Comparison of ENCODE assay signal across 31 cellular contexts in genomic region chr12:24993756-24994155, GRCh38. TPM values are rescaled to one million over a fixed set of nuclear protein-coding genes. Genes with fewer than 3 reads are reported as not detected.
DNase-seq lines count a peak whose midpoint lies in the region; ATAC-seq and TF ChIP-seq lines count a peak whose summit lies in the region.
"Had no signal": no experiment of that assay in that cellular context is flagged by ENCODE, and none has a peak within 500 bp of the region (broad histone marks: within the 10 kb centered on the region; RNA-seq: fewer than 3 reads in every experiment).

No MANE protein-coding gene starts in this region.

- TF ChIP-seq POLR2A in IMR-90 (IDR thresholded peaks at IDR 0.05; ENCODE audit: low read depth, low read length) = no peak

- DNase-seq in DND-41 (no peak), IMR-90 (no peak), islet precursor cell (peak; percentile 60), cardiac septum (ENCODE audit: low spot score) (no peak), T1000 (lab: John Stamatoyannopoulos, UW) (no peak), NCI-H2029 (lab: John Stamatoyannopoulos, UW) (no peak), glomerular visceral epithelial cell (ENCODE audit: extremely low spot score) (no peak)
- DNase-seq: activated CD4-positive, alpha-beta T cell treated with anti-CD3 and anti-CD28 coated beads for 36 hours; activated CD8-positive, alpha-beta memory T cell treated with anti-CD3 and anti-CD28 coated beads for 24 hours; activated effector memory CD4-positive, alpha-beta T cell treated with Interleukin-2 at 50 U/mL for 16 hours; aorta; Calu3; dermis blood vessel endothelial cell; esophagus squamous epithelium; foreskin melanocyte; GM23248; immature natural killer cell; mesenchymal stem cell; NCI-H1092 treated with DMSO at 0.1 percent for 48 hours; NCI-H2081; NCI-H446 treated with DMSO at 0.1 percent for 48 hours; RPMI8226; sigmoid colon; stimulated activated CD4-positive, alpha-beta T cell treated with anti-CD3 and anti-CD28 coated beads, Interleukin-4, amount 100 ng/mL, for 4 hours; stimulated activated naive CD4-positive, alpha-beta T cell treated with Interleukin-2 at 50 U/mL for 16 hours; T-helper 17 cell had no signal

- no peak overlapping the region for H4K5ac ChIP-seq in IMR-90 (ENCODE audit: low read depth, low read length)

- in situ Hi-C loops in IMR-90 (cut with MboI; ENCODE audit: low sequenced_read_pairs) = loop anchor here (5.0 to 25.0 kb wide), 3 partner anchors 139 to 1044 kb away; no protein-coding TSS in a partner anchor

- POLR2A ChIA-PET in IMR-90 (lab: Charles Lee; ENCODE audit: unreplicated experiment) = no interaction called here

- H3K9ac ChIP-seq in DND-41 (ENCODE audit: low read depth, low read length) (no peak overlapping the region), IMR-90 (ENCODE audit: low read depth, low read length) (no peak overlapping the region), SU-DHL-6 (ENCODE audit: low read length) (peak overlapping the region; percentile 58)
- H3K9ac ChIP-seq: GM23248 had no signal

- H3K27me3 ChIP-seq in DND-41 (ENCODE audit: insufficient read depth, low read length, poor library complexity) (no peaks in the 10 kb centered on the region), IMR-90 (ENCODE audit: control insufficient read depth, insufficient read depth, low read length) (no peaks in the 10 kb centered on the region), SU-DHL-6 (ENCODE audit: low read length) (no peaks in the 10 kb centered on the region)
- H3K27me3 ChIP-seq: cardiac muscle cell, esophagus squamous epithelium, sigmoid colon had no signal

- H3K9me3 ChIP-seq in DND-41 (ENCODE audit: insufficient read depth, low read length, severe bottlenecking) (no peaks in the 10 kb centered on the region), IMR-90 (ENCODE audit: control insufficient read depth, insufficient read depth, low read length) (no peaks in the 10 kb centered on the region), SU-DHL-6 (ENCODE audit: insufficient read depth, low read length) (no peaks in the 10 kb centered on the region)
- H3K9me3 ChIP-seq: esophagus squamous epithelium, neutrophil, prostate gland, sigmoid colon had no signal

- H2AK9ac ChIP-seq in IMR-90 (replicated peaks; ENCODE audit: low read depth, low read length, poor library complexity) = no peak overlapping the region

- H2BK120ac ChIP-seq in IMR-90 (ENCODE audit: low read depth, low read length) = no peak overlapping the region

- H4K91ac ChIP-seq in IMR-90 (ENCODE audit: insufficient read depth, low read depth, low read length) = no peak overlapping the region

- H3K27ac ChIP-seq in DND-41 (ENCODE audit: low read length) = no peak overlapping the region
- no peak overlapping the region for H3K27ac ChIP-seq in IMR-90 (ENCODE audit: insufficient read depth, low read length)
- peak overlapping the region; percentile 99 for H3K27ac ChIP-seq in SU-DHL-6 (ENCODE audit: low read depth, low read length)
- H3K27ac ChIP-seq: cardiac muscle cell, esophagus squamous epithelium, GM23248, neutrophil, prostate gland, sigmoid colon had no signal

- no peak overlapping the region for H3K14ac ChIP-seq in IMR-90 (replicated peaks; ENCODE audit: low read depth, low read length)

- no peaks in the 10 kb centered on the region for H3K79me2 ChIP-seq in DND-41 (ENCODE audit: insufficient read depth, low read length)
- peaks cover 43% of the 10 kb centered on the region for H3K79me2 ChIP-seq in SU-DHL-6 (ENCODE audit: insufficient read depth, low read length)

- ATAC-seq in DND-41 (ENCODE audit: insufficient read depth, low read depth) = no peak
- no peak for ATAC-seq in IMR-90 (ENCODE audit: low read depth)
- ATAC-seq: activated CD4-positive, alpha-beta T cell treated with anti-CD3 and anti-CD28 coated beads for 36 hours; left lobe of liver; T-helper 17 cell had no signal

- peaks cover 8% of the 10 kb centered on the region for H3K4me1 ChIP-seq in DND-41 (ENCODE audit: insufficient read depth, low read length)
- H3K4me1 ChIP-seq in IMR-90 (ENCODE audit: control insufficient read depth, insufficient read depth, low read length) = peaks cover 4% of the 10 kb centered on the region; the same call in 1 of the 2 replicates
- H3K4me1 ChIP-seq: prostate gland had no signal

- TF ChIP-seq RAD21 in IMR-90 (IDR thresholded peaks at IDR 0.05; ENCODE audit: low read length) = no peak

- intact Hi-C loops in IMR-90 (cut with micrococcal nuclease) = no loop called here
- intact Hi-C loops in cardiac septum (cut with DNase I) = no loop called here

- WGBS in IMR-90 (ENCODE audit: extremely low coverage in 2 of 2, insufficient read length in 1 of 2), 2 experiments = 100% methylated on average over 1 of the region's 4 CpGs; no CpG with 5 or more reads in 1 of the 2 experiments

- CTCF ChIA-PET in IMR-90 (lab: Yijun Ruan, JAX) = interaction anchor here (1.1 kb wide), 1 partner anchor 136 kb away, joined by 4 read pairs; no protein-coding TSS in a partner anchor

- H3K36me3 ChIP-seq in DND-41 (ENCODE audit: insufficient read depth, low read length) (no peaks in the 10 kb centered on the region), IMR-90 (ENCODE audit: control insufficient read depth, insufficient read depth, low read length) (no peaks in the 10 kb centered on the region), SU-DHL-6 (ENCODE audit: low read length) (no peaks in the 10 kb centered on the region)
- H3K36me3 ChIP-seq: cardiac muscle cell, esophagus squamous epithelium, neutrophil, prostate gland, sigmoid colon had no signal

- no peaks in the 10 kb centered on the region for H3K79me1 ChIP-seq in IMR-90 (ENCODE audit: low read depth in 1 of 2, low read length in 2 of 2)

- H4K8ac ChIP-seq in IMR-90 (ENCODE audit: low read depth in 2 of 2, low read length in 2 of 2) = no peak overlapping the region

- H4K20me1 ChIP-seq in DND-41 (ENCODE audit: insufficient read depth, low read length) = no peaks in the 10 kb centered on the region
- peaks cover 3% of the 10 kb centered on the region; the same call in 1 of the 2 replicates for H4K20me1 ChIP-seq in IMR-90 (ENCODE audit: insufficient read depth, low read length)
- H4K20me1 ChIP-seq in SU-DHL-6 (ENCODE audit: low read depth, low read length) = no peaks in the 10 kb centered on the region

- H3K4me3 ChIP-seq in DND-41 (ENCODE audit: low read depth in 1 of 2, low read length in 2 of 2) (no peak overlapping the region), IMR-90 (ENCODE audit: insufficient read depth, low read depth, low read length) (no peak overlapping the region), SU-DHL-6 (ENCODE audit: insufficient read depth, low read length, poor library complexity, severe bottlenecking) (peak overlapping the region; percentile 12)
- H3K4me3 ChIP-seq: cardiac muscle cell, esophagus squamous epithelium, GM23248, prostate gland, sigmoid colon had no signal

- peak overlapping the region; percentile 44; the same call in 1 of the 3 replicates for H2BK15ac ChIP-seq in IMR-90 (ENCODE audit: low read depth, low read length)

- TF ChIP-seq CTCF in DND-41 (IDR thresholded peaks at IDR 0.05; ENCODE audit: borderline replicate concordance, extremely low read depth, low read length, poor library complexity, severe bottlenecking) (no peak), IMR-90 (conservative IDR thresholded peaks at IDR 0.05; ENCODE audit: low read depth, low read length) (no peak), SU-DHL-6 (IDR thresholded peaks at IDR 0.05; ENCODE audit: insufficient read depth, low read length, poor library complexity, severe bottlenecking) (no peak)

- no peak overlapping the region for H3K4me2 ChIP-seq in DND-41 (ENCODE audit: insufficient read depth, low read length)
- no peak overlapping the region for H3K4me2 ChIP-seq in IMR-90 (ENCODE audit: low read depth, low read length)
- H3K4me2 ChIP-seq in SU-DHL-6 (ENCODE audit: low read depth, low read length, poor library complexity, severe bottlenecking) = peak overlapping the region; percentile 76

- dilution Hi-C loops in IMR-90 (cut with HindIII; ENCODE audit: low sequenced_read_pairs, unreplicated experiment) = no loop called here

- H3K18ac ChIP-seq in IMR-90 (ENCODE audit: low read depth, low read length) = no peak overlapping the region

- H2BK20ac ChIP-seq in IMR-90 (ENCODE audit: low read depth, low read length) = peak overlapping the region; percentile 0; the same call in 1 of the 2 replicates

- H3F3A ChIP-seq in SU-DHL-6 (ENCODE audit: insufficient read depth) = peaks cover 62% of the 10 kb centered on the region

- no peak overlapping the region for H3K56ac ChIP-seq in IMR-90 (ENCODE audit: extremely low read depth, insufficient read depth, low read length)

- H2AFZ ChIP-seq in DND-41 (ENCODE audit: low read depth, low read length) = peak overlapping the region; percentile 29; the same call in 1 of the 2 replicates
- no peak overlapping the region for H2AFZ ChIP-seq in IMR-90 (replicated peaks; ENCODE audit: low read length, poor library complexity)
- H2AFZ ChIP-seq in SU-DHL-6 (ENCODE audit: low read depth, low read length, severe bottlenecking) = no peak overlapping the region
- H2AFZ ChIP-seq: GM23248 had no signal

- no peaks in the 10 kb centered on the region for H3K9me1 ChIP-seq in IMR-90 (ENCODE audit: insufficient read depth, low read length)

- H2BK5ac ChIP-seq in IMR-90 (ENCODE audit: low read depth, low read length, poor library complexity, severe bottlenecking) = no peak overlapping the region

- no peak overlapping the region for H3K23ac ChIP-seq in IMR-90 (ENCODE audit: low read depth, low read length)

- H2AK5ac ChIP-seq in IMR-90 (ENCODE audit: low read depth, low read length) = 0 out of 2 replicates have a peak overlapping the region, but pooled peaks have one; percentile 20

- no TSS peak for BruUV-seq in IMR-90 (replicated peaks; lab: Mats Ljungman, UMichigan)

- no peak overlapping the region for H3K4ac ChIP-seq in IMR-90 (ENCODE audit: low read depth, low read length)

- no peaks in the 10 kb centered on the region for H3K9me2 ChIP-seq in SU-DHL-6 (replicated peaks; ENCODE audit: insufficient read depth, low read length)

TF ChIP-seq in IMR-90, 13 proteins besides CTCF, POLR2A, EP300 and RAD21 (continues in another document):
- TF ChIP-seq RCOR1 (IDR thresholded peaks at IDR 0.05; ENCODE audit: insufficient replicate concordance, low read length) (no peak), BHLHE40 (IDR thresholded peaks at IDR 0.05; ENCODE audit: low read depth, low read length) (no peak), CEBPB (IDR thresholded peaks at IDR 0.05; ENCODE audit: low read depth, low read length) (no peak), SMC3 (IDR thresholded peaks at IDR 0.05; ENCODE audit: low read depth, low read length) (no peak)

RNA-seq across cellular contexts. Expression of gene BCAT1, which starts 44.9 kb away (rescaled TPM):
- 580 and 683 TPM in 2 replicates for total RNA-seq in IMR-90 (2012; rRNA removed)
- 21.3 and 30.4 TPM in 2 replicates for polyA plus RNA-seq in IMR-90 (2012; rRNA removed)
- 7.2 and 7.6 TPM in 2 replicates for polyA plus RNA-seq in IMR-90 (2012; cell fraction: cytosol; rRNA removed)
- polyA plus RNA-seq in IMR-90 (2012; cell fraction: nucleus; rRNA removed; ENCODE audit: low replicate concordance) = 5.3 and 20.5 TPM in 2 replicates
- 3.5 TPM for total RNA-seq in cardiac septum

Comparison
In these comparisons a context has a peak if more than half of its experiments do, and no peak if none do; other contexts are left out.
1. RNA of gene BCAT1, which starts 44.9 kb away (total RNA-seq): 580 to 683 TPM in IMR-90; 3.5 TPM in cardiac septum (single experiment); every median in the first group is over 100 times any median in the second.